ENCODE assay signal across 1 cellular context in the genomic region with DNA sequence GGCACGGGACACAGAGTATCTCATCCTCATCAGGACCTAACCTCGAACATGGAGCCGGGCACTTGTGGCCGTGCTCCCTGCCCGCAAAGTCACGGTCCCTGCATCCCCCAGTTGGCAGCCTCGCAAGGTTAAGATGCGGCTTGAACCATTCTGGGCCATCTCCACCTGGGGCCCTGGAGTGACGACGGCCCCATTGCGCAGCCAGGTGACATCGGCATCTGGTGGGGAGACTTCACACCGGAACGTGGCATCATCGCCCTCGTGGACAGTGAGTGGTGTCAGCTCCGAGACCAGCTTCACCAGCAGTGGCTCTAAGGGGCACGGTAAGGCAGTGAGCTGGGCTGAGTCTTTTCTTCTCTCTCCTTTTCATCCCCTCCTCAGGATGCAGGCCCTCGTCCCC.
TF ChIP-seq lines count a peak whose summit lies in the region.

No MANE protein-coding gene starts in this region.

TF ChIP-seq in H1, 55 proteins besides CTCF, POLR2A, EP300 and RAD21:
- TF ChIP-seq SRF (IDR thresholded peaks at IDR 0.05; ENCODE audit: low read depth, low read length) (no peak), TEAD4 (IDR thresholded peaks at IDR 0.05; ENCODE audit: low read depth, low read length) (no peak), RXRA (IDR thresholded peaks at IDR 0.05; ENCODE audit: insufficient read depth, low read depth, low read length) (no peak)
TF ChIP-seq in H1: peak in this region for 0.
